ENCODE assay signal across 9 cellular contexts in the genomic region with DNA sequence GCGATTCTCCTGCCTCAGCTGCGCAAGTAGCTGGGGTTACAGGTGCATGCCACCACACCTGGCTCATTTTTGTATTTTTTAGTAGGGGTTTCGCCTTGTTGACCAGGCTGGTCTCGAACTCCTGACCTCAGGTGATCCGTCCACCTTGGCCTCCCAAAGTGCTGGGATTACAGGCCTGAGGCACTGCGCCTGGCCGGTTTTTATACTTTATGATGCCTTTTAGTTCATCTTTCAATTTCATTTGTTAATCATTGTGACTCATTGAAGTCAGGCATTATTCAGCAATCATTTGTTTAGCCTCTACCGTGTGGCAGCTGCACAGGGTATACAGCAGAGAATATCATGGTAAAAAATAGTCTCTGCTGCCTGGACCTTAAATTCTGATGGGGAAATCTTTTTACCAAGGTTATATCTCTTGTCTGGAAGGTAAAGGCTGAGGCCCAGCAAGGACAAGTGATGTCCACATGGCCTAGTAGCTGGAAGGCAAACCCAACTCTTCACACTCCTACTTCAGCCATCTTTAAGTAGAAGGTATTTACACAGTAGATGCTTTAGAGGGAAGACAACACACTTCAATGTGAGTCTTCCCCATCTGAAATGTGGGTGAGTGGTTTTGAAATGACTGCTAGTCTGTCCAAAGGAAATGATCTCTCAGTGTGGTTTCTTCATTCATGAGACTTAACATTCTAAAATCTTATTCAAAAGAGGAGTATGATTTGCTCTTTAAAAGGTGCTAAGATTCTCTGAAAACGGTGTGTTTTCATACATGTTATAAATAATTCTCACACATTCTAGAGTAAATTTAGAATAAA. TPM values are rescaled to one million over a fixed set of nuclear protein-coding genes. Genes with fewer than 3 reads are reported as not detected.
DNase-seq lines count a peak whose midpoint lies in the region; ATAC-seq and TF ChIP-seq lines count a peak whose summit lies in the region.
"Had no signal": no experiment of that assay in that cellular context is flagged by ENCODE, and none has a peak within 500 bp of the region (broad histone marks: within the 10 kb centered on the region; RNA-seq: fewer than 3 reads in every experiment).

No MANE protein-coding gene starts in this region.

- H3K36me3 ChIP-seq in esophagus muscularis mucosa = no peaks in the 10 kb centered on the region
- H3K36me3 ChIP-seq: Peyer's patch had no signal

- WGBS in esophagus muscularis mucosa = 91% methylated on average over 9 of the region's 9 CpGs

- no peaks in the 10 kb centered on the region for H3K9me3 Mint-ChIP-seq in activated CD4-positive, alpha-beta T cell treated with anti-CD3 and anti-CD28 coated beads, Interleukin-2, amount 10 ng/mL, durations not matched to agents 7 days and 5 days
- no peaks in the 10 kb centered on the region for H3K9me3 Mint-ChIP-seq in activated naive CD4-positive, alpha-beta T cell treated with anti-CD3 and anti-CD28 coated beads, Interleukin-2, amount 50 U/mL, for 72 hours
- no peaks in the 10 kb centered on the region for H3K9me3 Mint-ChIP-seq in stimulated activated effector memory CD8-positive, alpha-beta T cell treated with anti-CD3 and anti-CD28 coated beads, Interleukin-12 subunit alpha, Interleukin-12 subunit beta, amount 100 ng/mL, for 72 hours

- no peak overlapping the region for H3K27ac ChIP-seq in esophagus muscularis mucosa (replicated peaks in 1 of 4)

- intact Hi-C loops in esophagus muscularis mucosa (cut with DNase I) = no loop called here

- H3K4me3 ChIP-seq in esophagus muscularis mucosa = no peak overlapping the region
- H3K4me3 ChIP-seq: Peyer's patch had no signal

- no peak for TF ChIP-seq POLR2A in esophagus muscularis mucosa (IDR thresholded peaks at IDR 0.05; ENCODE audit: low read depth)

- H3K27me3 Mint-ChIP-seq in activated CD4-positive, alpha-beta T cell treated with anti-CD3 and anti-CD28 coated beads, Interleukin-2, amount 10 ng/mL, durations not matched to agents 7 days and 5 days = no peaks in the 10 kb centered on the region

- no peaks in the 10 kb centered on the region for H3K9me3 ChIP-seq in esophagus muscularis mucosa
- H3K9me3 ChIP-seq: Peyer's patch had no signal

- H3K27me3 ChIP-seq in esophagus muscularis mucosa = no peaks in the 10 kb centered on the region
- H3K27me3 ChIP-seq: Peyer's patch had no signal

- peak overlapping the region; percentile 45 for H3K4me3 Mint-ChIP-seq in activated CD4-positive, alpha-beta T cell treated with anti-CD3 and anti-CD28 coated beads, Interleukin-2, amount 10 ng/mL, durations not matched to agents 7 days and 5 days
- H3K4me3 Mint-ChIP-seq in stimulated activated effector memory CD8-positive, alpha-beta T cell treated with anti-CD3 and anti-CD28 coated beads, Interleukin-12 subunit alpha, Interleukin-12 subunit beta, amount 100 ng/mL, for 72 hours = peak overlapping the region; percentile 84

- peak overlapping the region; percentile 82 for H3K27ac Mint-ChIP-seq in activated CD4-positive, alpha-beta T cell treated with anti-CD3 and anti-CD28 coated beads, Interleukin-2, amount 10 ng/mL, durations not matched to agents 7 days and 5 days
- H3K27ac Mint-ChIP-seq in activated naive CD4-positive, alpha-beta T cell treated with anti-CD3 and anti-CD28 coated beads, Interleukin-2, amount 50 U/mL, for 72 hours = peak overlapping the region; percentile 88 to 94
- H3K27ac Mint-ChIP-seq in stimulated activated effector memory CD8-positive, alpha-beta T cell treated with anti-CD3 and anti-CD28 coated beads, Interleukin-12 subunit alpha, Interleukin-12 subunit beta, amount 100 ng/mL, for 72 hours = peak overlapping the region; percentile 92

- peaks cover 15 to 45% (median 38%) of the 10 kb centered on the region in 4 donors for H3K4me1 ChIP-seq in esophagus muscularis mucosa

- H3K4me1 Mint-ChIP-seq in activated CD4-positive, alpha-beta T cell treated with anti-CD3 and anti-CD28 coated beads, Interleukin-2, amount 10 ng/mL, durations not matched to agents 7 days and 5 days = peaks cover 55% of the 10 kb centered on the region
- peaks cover 43% of the 10 kb centered on the region for H3K4me1 Mint-ChIP-seq in stimulated activated effector memory CD8-positive, alpha-beta T cell treated with anti-CD3 and anti-CD28 coated beads, Interleukin-12 subunit alpha, Interleukin-12 subunit beta, amount 100 ng/mL, for 72 hours

- CTCF ChIA-PET in activated CD4-positive, alpha-beta T cell treated with anti-CD3 and anti-CD28 coated beads, Interleukin-2, amount 10 ng/mL, durations not matched to agents 7 days and 5 days (lab: Charles Lee) = interaction anchor here (0.6 to 1.4 kb wide), 3 partner anchors 13 to 101 kb away, joined by 3 to 5 read pairs (median 4); no protein-coding TSS in a partner anchor

- peak; percentile 39 for ATAC-seq in HG03097 (IDR thresholded peaks at IDR 0.05; ENCODE audit: low FRiP score, unreplicated experiment)
- ATAC-seq in activated naive CD4-positive, alpha-beta T cell treated with anti-CD3 and anti-CD28 coated beads, Interleukin-2, amount 50 U/mL, for 72 hours = peak; percentile 43 to 64
- ATAC-seq in stimulated activated effector memory CD8-positive, alpha-beta T cell treated with anti-CD3 and anti-CD28 coated beads, Interleukin-12 subunit alpha, Interleukin-12 subunit beta, amount 100 ng/mL, for 72 hours = peak; percentile 79
- ATAC-seq in HG03025 (IDR thresholded peaks at IDR 0.05; ENCODE audit: low FRiP score, unreplicated experiment) = no peak

- H3K36me3 Mint-ChIP-seq in activated CD4-positive, alpha-beta T cell treated with anti-CD3 and anti-CD28 coated beads, Interleukin-2, amount 10 ng/mL, durations not matched to agents 7 days and 5 days (ENCODE audit: low read depth) = peaks cover 8% of the 10 kb centered on the region
- peaks cover 0 to 9% of the 10 kb centered on the region in 2 donors for H3K36me3 Mint-ChIP-seq in activated naive CD4-positive, alpha-beta T cell treated with anti-CD3 and anti-CD28 coated beads, Interleukin-2, amount 50 U/mL, for 72 hours
- H3K36me3 Mint-ChIP-seq in stimulated activated effector memory CD8-positive, alpha-beta T cell treated with anti-CD3 and anti-CD28 coated beads, Interleukin-12 subunit alpha, Interleukin-12 subunit beta, amount 100 ng/mL, for 72 hours = peaks cover 45% of the 10 kb centered on the region

- no peak for TF ChIP-seq CTCF in esophagus muscularis mucosa (IDR thresholded peaks at IDR 0.05)

- peak; percentile 37 for DNase-seq in activated CD4-positive, alpha-beta T cell treated with anti-CD3 and anti-CD28 coated beads, Interleukin-2, amount 10 ng/mL, durations not matched to agents 7 days and 5 days
- DNase-seq in activated CD4-positive, alpha-beta T cell treated with anti-CD3 and anti-CD28 coated beads, Interleukin-2, amount 50 U/mL, for 4 hours = no peak
- DNase-seq in activated naive CD4-positive, alpha-beta T cell treated with anti-CD3 and anti-CD28 coated beads, Interleukin-2, amount 50 U/mL, for 72 hours (ENCODE audit: low spot score in 2 of 2) = no peak
- DNase-seq in stimulated activated effector memory CD8-positive, alpha-beta T cell treated with anti-CD3 and anti-CD28 coated beads, Interleukin-12 subunit alpha, Interleukin-12 subunit beta, amount 100 ng/mL, for 72 hours (ENCODE audit: low spot score in 2 of 2) = peak in 1 of 2 donors; percentile 53
- DNase-seq in esophagus muscularis mucosa (ENCODE audit: extremely low spot score) (no peak), NCI-H2081 (lab: John Stamatoyannopoulos, UW) (no peak)

- POLR2A ChIA-PET in activated CD4-positive, alpha-beta T cell treated with anti-CD3 and anti-CD28 coated beads, Interleukin-2, amount 10 ng/mL, durations not matched to agents 7 days and 5 days (lab: Charles Lee) = interaction anchor here (0.7 to 1.5 kb wide), 3 partner anchors 44 to 112 kb away, joined by 3 to 8 read pairs (median 4); no protein-coding TSS in a partner anchor

- TF ChIP-seq EP300 in esophagus muscularis mucosa (IDR thresholded peaks at IDR 0.05) = no peak

RNA-seq across cellular contexts. Expression of a gene that starts 2.4 kb away (rescaled TPM):
- 10 to 100 TPM; 47.2 to 49.0 TPM for total RNA-seq in activated CD4-positive, alpha-beta T cell treated with anti-CD3 and anti-CD28 coated beads, Interleukin-2, amount 10 ng/mL, durations not matched to agents 7 days and 5 days
- 10 to 100 TPM; 28.1 to 45.4 TPM for total RNA-seq in activated naive CD4-positive, alpha-beta T cell treated with anti-CD3 and anti-CD28 coated beads, Interleukin-2, amount 50 U/mL, for 72 hours
- 10 to 100 TPM; 19.2 to 29.1 (median 22.3) TPM for total RNA-seq in esophagus muscularis mucosa
